In the genomic region with DNA sequence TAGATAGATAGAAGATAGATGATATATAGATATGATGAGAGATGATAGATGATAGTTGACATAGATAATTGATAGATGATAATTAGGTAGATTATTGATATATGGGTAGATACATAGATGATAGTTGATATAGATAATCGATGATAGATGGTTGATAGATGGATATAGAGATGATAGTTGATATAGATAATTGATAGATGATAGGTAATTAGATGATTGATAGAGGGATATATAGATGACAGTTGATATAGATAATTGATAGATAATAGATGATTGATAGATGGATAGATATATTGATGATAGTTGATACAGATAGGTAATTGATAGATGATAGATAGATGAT, we compare ENCODE assay signal across 18 cellular contexts.
"Had no signal": no experiment of that assay in that cellular context is flagged by ENCODE, and none has a peak within 500 bp of the region (broad histone marks: within the 10 kb centered on the region; RNA-seq: fewer than 3 reads in every experiment).

No MANE protein-coding gene starts in this region.

- H3K4me3 ChIP-seq: body of pancreas, cardiac muscle cell, left ventricle myocardium inferior, prostate gland, right atrium auricular region had no signal

- H3K27ac ChIP-seq: body of pancreas, cardiac muscle cell, left ventricle myocardium inferior, prostate gland, right atrium auricular region had no signal

- H3K9me3 ChIP-seq: body of pancreas, left ventricle myocardium inferior, prostate gland, right atrium auricular region had no signal

- H3K27ac Mint-ChIP-seq: activated CD4-positive, alpha-beta memory T cell treated with anti-CD3 and anti-CD28 coated beads for 36 hours; activated T-cell treated with anti-CD3 and anti-CD28 coated beads, Interleukin-2, amount 50 U/mL, for 72 hours; mesothelial cell of epicardium; naive thymus-derived CD8-positive, alpha-beta T cell; T-helper 17 cell had no signal

- H3K9me3 Mint-ChIP-seq: activated CD4-positive, alpha-beta memory T cell treated with anti-CD3 and anti-CD28 coated beads for 36 hours; activated T-cell treated with anti-CD3 and anti-CD28 coated beads, Interleukin-2, amount 50 U/mL, for 72 hours; mesothelial cell of epicardium; naive thymus-derived CD8-positive, alpha-beta T cell had no signal

- H3K4me3 Mint-ChIP-seq: activated CD4-positive, alpha-beta memory T cell treated with anti-CD3 and anti-CD28 coated beads for 36 hours; activated T-cell treated with anti-CD3 and anti-CD28 coated beads, Interleukin-2, amount 50 U/mL, for 72 hours; mesothelial cell of epicardium; naive thymus-derived CD8-positive, alpha-beta T cell; T-helper 17 cell had no signal

- H3K4me1 ChIP-seq: body of pancreas, left ventricle myocardium inferior, prostate gland, right atrium auricular region had no signal

- DNase-seq: activated CD4-positive, alpha-beta memory T cell treated with anti-CD3 and anti-CD28 coated beads for 36 hours; activated CD4-positive, alpha-beta T cell treated with anti-CD3 and anti-CD28 coated beads for 4 hours; activated CD4-positive, CD25-positive, alpha-beta regulatory T cell; activated effector memory CD4-positive, alpha-beta T cell treated with Interleukin-2 at 50 U/mL for 16 hours; activated naive CD4-positive, alpha-beta T cell treated with anti-CD3 and anti-CD28 coated beads, Interleukin-2, amount 50 U/mL, for 16 hours; activated T-cell treated with anti-CD3 and anti-CD28 coated beads, Interleukin-2, amount 50 U/mL, for 72 hours; effector CD4-positive, alpha-beta T cell; left ventricle myocardium inferior; naive thymus-derived CD8-positive, alpha-beta T cell; stimulated activated CD4-positive, alpha-beta T cell treated with anti-CD3 and anti-CD28 coated beads, Interleukin-12 subunit alpha, Interleukin-12 subunit beta, amount 100 ng/mL, for 4 hours; stimulated activated CD4-positive, alpha-beta T cell treated with anti-CD3 and anti-CD28 coated beads, Interleukin-4, amount 100 ng/mL, for 4 hours; stimulated activated naive CD8-positive, alpha-beta T cell treated with anti-CD3 and anti-CD28 coated beads, Interleukin-15, Interleukin-2, amounts not matched to agents 100 U/mL and 50 U/mL, for 24 hours; T-helper 17 cell had no signal

- H3K36me3 Mint-ChIP-seq: activated CD4-positive, alpha-beta memory T cell treated with anti-CD3 and anti-CD28 coated beads for 36 hours; mesothelial cell of epicardium; naive thymus-derived CD8-positive, alpha-beta T cell had no signal

- H3K27me3 ChIP-seq: body of pancreas, cardiac muscle cell, right atrium auricular region had no signal

- H3K4me1 Mint-ChIP-seq: naive thymus-derived CD8-positive, alpha-beta T cell; T-helper 17 cell had no signal

- H3K36me3 ChIP-seq: cardiac muscle cell, left ventricle myocardium inferior, prostate gland, right atrium auricular region had no signal

- H3K27me3 Mint-ChIP-seq: activated CD4-positive, alpha-beta memory T cell treated with anti-CD3 and anti-CD28 coated beads for 36 hours had no signal

- ATAC-seq: activated T-cell treated with anti-CD3 and anti-CD28 coated beads, Interleukin-2, amount 50 U/mL, for 72 hours; naive thymus-derived CD8-positive, alpha-beta T cell; stimulated activated naive CD8-positive, alpha-beta T cell treated with anti-CD3 and anti-CD28 coated beads, Interleukin-15, Interleukin-2, amounts not matched to agents 100 U/mL and 50 U/mL, for 24 hours; T-helper 17 cell had no signal
